ENCODE assay signal across 12 cellular contexts in the genomic region with DNA sequence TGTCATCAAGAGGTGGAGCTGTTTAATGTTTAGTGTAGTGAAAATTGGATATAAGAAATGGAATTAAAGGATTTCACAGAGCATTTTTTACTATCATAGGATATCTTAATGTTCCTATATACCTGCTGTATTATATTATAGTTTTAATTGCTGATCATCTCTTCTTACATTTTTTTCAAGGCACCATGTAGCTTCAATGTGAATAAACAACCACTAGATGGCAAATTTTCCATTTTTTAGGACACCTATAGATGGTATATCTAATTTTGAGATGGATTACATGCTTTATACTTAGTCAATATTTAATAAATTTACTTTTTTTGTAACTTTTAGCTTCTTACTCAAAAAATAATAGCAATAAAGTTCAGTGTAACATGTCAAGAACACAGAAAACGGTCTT. TPM values are rescaled to one million over a fixed set of nuclear protein-coding genes. Genes with fewer than 3 reads are reported as not detected.
DNase-seq lines count a peak whose midpoint lies in the region; ATAC-seq, FAIRE-seq and TF ChIP-seq lines count a peak whose summit lies in the region.
"Had no signal": no experiment of that assay in that cellular context is flagged by ENCODE, and none has a peak within 500 bp of the region (broad histone marks: within the 10 kb centered on the region; RNA-seq: fewer than 3 reads in every experiment).

No MANE protein-coding gene starts in this region.

- H3K27me3 ChIP-seq in Peyer's patch, result no peaks in the 10 kb centered on the region

- no peaks in the 10 kb centered on the region for H3K9me3 Mint-ChIP-seq in glutamatergic neuron (ENCODE audit: unreplicated experiment)

- DNase-seq in DMS114 treated with DMSO at 0.1 percent for 48 hours (lab: John Stamatoyannopoulos, UW; ENCODE audit: unreplicated experiment) (peak; percentile 4), RCC 7860 (ENCODE audit: low spot score) (peak; percentile 20), glutamatergic neuron (no peak), Peyer's patch (no peak), HTR-8/SVneo (ENCODE audit: insufficient read length, low spot score) (no peak)
- no peak for DNase-seq in activated CD4-positive, CD25-positive, alpha-beta regulatory T cell (lab: John Stamatoyannopoulos, UW)
- DNase-seq: activated CD8-positive, alpha-beta memory T cell treated with anti-CD3 and anti-CD28 coated beads, Interleukin-2, amount 10 ng/mL, durations not matched to agents 7 days and 5 days; stimulated activated CD8-positive, alpha-beta memory T cell treated with anti-CD3 and anti-CD28 coated beads, Interleukin-4, amount 100 ng/mL, for 48 hours had no signal

- FAIRE-seq in RCC 7860 (lab: Jason Lieb, UNC) (peak; percentile 69), HTR-8/SVneo (lab: Jason Lieb, UNC) (no peak)

- no peaks in the 10 kb centered on the region for H3K4me1 ChIP-seq in Peyer's patch

- no peak overlapping the region for H3K4me3 Mint-ChIP-seq in glutamatergic neuron (ENCODE audit: unreplicated experiment)
- H3K4me3 Mint-ChIP-seq: activated CD8-positive, alpha-beta memory T cell treated with anti-CD3 and anti-CD28 coated beads, Interleukin-2, amount 10 ng/mL, durations not matched to agents 7 days and 5 days had no signal

- no peaks in the 10 kb centered on the region for H3K36me3 Mint-ChIP-seq in glutamatergic neuron (ENCODE audit: unreplicated experiment)
- H3K36me3 Mint-ChIP-seq: activated CD8-positive, alpha-beta memory T cell treated with anti-CD3 and anti-CD28 coated beads, Interleukin-2, amount 10 ng/mL, durations not matched to agents 7 days and 5 days had no signal

- TF ChIP-seq POLR2A in Peyer's patch (IDR thresholded peaks at IDR 0.05), result no peak

- H3K9me3 ChIP-seq in Peyer's patch, result no peaks in the 10 kb centered on the region

- H3K4me1 Mint-ChIP-seq in glutamatergic neuron (ENCODE audit: low read depth, unreplicated experiment), result no peaks in the 10 kb centered on the region
- H3K4me1 Mint-ChIP-seq: activated CD8-positive, alpha-beta memory T cell treated with anti-CD3 and anti-CD28 coated beads, Interleukin-2, amount 10 ng/mL, durations not matched to agents 7 days and 5 days had no signal

- TF ChIP-seq CTCF in glutamatergic neuron (IDR thresholded peaks at IDR 0.05; ENCODE audit: partially characterized antibody, unreplicated experiment) (peak; percentile 52), Peyer's patch (IDR thresholded peaks at IDR 0.05) (peak in 1 of 6 experiments; percentile 16)

- H3K27ac Mint-ChIP-seq in glutamatergic neuron (ENCODE audit: unreplicated experiment), result no peak overlapping the region
- H3K27ac Mint-ChIP-seq: activated CD8-positive, alpha-beta memory T cell treated with anti-CD3 and anti-CD28 coated beads, Interleukin-2, amount 10 ng/mL, durations not matched to agents 7 days and 5 days had no signal

- no peaks in the 10 kb centered on the region for H3K27me3 Mint-ChIP-seq in glutamatergic neuron (ENCODE audit: unreplicated experiment)
- H3K27me3 Mint-ChIP-seq: activated CD8-positive, alpha-beta memory T cell treated with anti-CD3 and anti-CD28 coated beads, Interleukin-2, amount 10 ng/mL, durations not matched to agents 7 days and 5 days had no signal

- no peak overlapping the region for H3K4me3 ChIP-seq in Peyer's patch
- H3K4me3 ChIP-seq: coronary artery had no signal

- no peak overlapping the region for H3K27ac ChIP-seq in Peyer's patch
- H3K27ac ChIP-seq: coronary artery had no signal

- no peaks in the 10 kb centered on the region for H3K36me3 ChIP-seq in Peyer's patch

- ATAC-seq in HG02973 (IDR thresholded peaks at IDR 0.05; ENCODE audit: unreplicated experiment) (peak; percentile 58), GM21381 (IDR thresholded peaks at IDR 0.05; ENCODE audit: unreplicated experiment) (no peak)
- ATAC-seq: activated CD8-positive, alpha-beta memory T cell treated with anti-CD3 and anti-CD28 coated beads, Interleukin-2, amount 10 ng/mL, durations not matched to agents 7 days and 5 days had no signal

RNA-seq across cellular contexts. Expression of gene ATXN8OS, which starts 9.0 kb away (rescaled TPM):
- not detected for total RNA-seq in glutamatergic neuron (ENCODE audit: unreplicated experiment)
- total RNA-seq in Peyer's patch, result not detected
- total RNA-seq: activated CD8-positive, alpha-beta memory T cell treated with anti-CD3 and anti-CD28 coated beads, Interleukin-2, amount 10 ng/mL, durations not matched to agents 7 days and 5 days; G401 had no signal

RNA-seq across cellular contexts. Expression of gene KLHL1, which starts 9.6 kb away (rescaled TPM):
- total RNA-seq in glutamatergic neuron (ENCODE audit: unreplicated experiment), result not detected
- not detected for total RNA-seq in Peyer's patch
- total RNA-seq: activated CD8-positive, alpha-beta memory T cell treated with anti-CD3 and anti-CD28 coated beads, Interleukin-2, amount 10 ng/mL, durations not matched to agents 7 days and 5 days; G401 had no signal

Comparison
In these comparisons a context has a peak if more than half of its experiments do, and no peak if none do; other contexts are left out.
1. DNase-seq: peak in DMS114 treated with DMSO at 0.1 percent for 48 hours (single experiment) and RCC 7860 (single experiment); none in glutamatergic neuron (single experiment), activated CD4-positive, CD25-positive, alpha-beta regulatory T cell (0 of 4), Peyer's patch (0 of 3) and HTR-8/SVneo (single experiment).